ENCODE assay signal across 20 cellular contexts in the genomic region with DNA sequence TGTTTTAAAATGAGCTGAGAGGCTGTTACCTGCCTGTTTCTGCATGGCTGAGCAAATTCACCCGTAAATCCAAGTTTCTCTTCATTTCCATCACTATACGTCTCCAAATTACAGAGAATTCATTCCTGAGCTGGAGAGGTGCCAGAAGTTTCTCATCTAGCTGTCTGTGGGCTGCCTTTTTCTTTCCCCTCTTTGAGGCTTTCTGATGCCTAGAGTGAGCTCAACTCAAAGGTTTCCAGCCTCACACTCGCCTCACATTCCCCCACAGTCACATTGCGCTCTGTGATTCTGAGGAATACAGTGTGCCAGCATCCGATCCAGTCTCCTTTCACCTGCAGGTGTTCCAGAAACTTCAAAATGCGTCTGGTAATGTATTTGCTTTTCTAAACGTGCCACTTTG. TPM values are rescaled to one million over a fixed set of nuclear protein-coding genes. Genes with fewer than 3 reads are reported as not detected.
"Had no signal": no experiment of that assay in that cellular context is flagged by ENCODE, and none has a peak within 500 bp of the region (broad histone marks: within the 10 kb centered on the region; RNA-seq: fewer than 3 reads in every experiment).

A gene (plus strand): TSS at position 244 of the 400 bp plus-strand sequence.

- H3K36me3 ChIP-seq: cardiac muscle cell, gastrocnemius medialis, heart right ventricle, left ventricle myocardium inferior, pancreas, sigmoid colon, tibial artery had no signal

- H3K4me3 ChIP-seq: cardiac muscle cell, gastrocnemius medialis, heart right ventricle, left ventricle myocardium inferior, mucosa of descending colon, pancreas, sigmoid colon, tibial artery had no signal

- H3K27ac ChIP-seq: cardiac muscle cell, gastrocnemius medialis, heart right ventricle, left ventricle myocardium inferior, pancreas, sigmoid colon, tibial artery had no signal

- H3K27me3 ChIP-seq: cardiac muscle cell, gastrocnemius medialis, heart right ventricle, pancreas, sigmoid colon, tibial artery had no signal

- H3K36me3 Mint-ChIP-seq: activated CD4-positive, alpha-beta memory T cell treated with anti-CD3 and anti-CD28 coated beads for 36 hours; activated CD8-positive, alpha-beta memory T cell treated with anti-CD3 and anti-CD28 coated beads, Interleukin-2, amount 10 ng/mL, durations not matched to agents 7 days and 5 days; activated naive CD8-positive, alpha-beta T cell; memory B cell; naive B cell had no signal

- ATAC-seq: activated CD8-positive, alpha-beta memory T cell treated with anti-CD3 and anti-CD28 coated beads, Interleukin-2, amount 10 ng/mL, durations not matched to agents 7 days and 5 days; gastrocnemius medialis; heart right ventricle; mucosa of descending colon; pancreas had no signal

- H3K4me3 Mint-ChIP-seq: activated CD4-positive, alpha-beta memory T cell treated with anti-CD3 and anti-CD28 coated beads for 36 hours; activated CD8-positive, alpha-beta memory T cell treated with anti-CD3 and anti-CD28 coated beads, Interleukin-2, amount 10 ng/mL, durations not matched to agents 7 days and 5 days; activated naive CD8-positive, alpha-beta T cell; endodermal cell; memory B cell; naive B cell; T-helper 1 cell treated with Interleukin-12 subunit alpha and Interleukin-12 subunit beta and Interleukin-4 antibody, amounts not matched to agents 30 μg/mL and 1 μg/mL, for 36 hours had no signal

- H3K27ac Mint-ChIP-seq: activated CD4-positive, alpha-beta memory T cell treated with anti-CD3 and anti-CD28 coated beads for 36 hours; activated CD8-positive, alpha-beta memory T cell treated with anti-CD3 and anti-CD28 coated beads, Interleukin-2, amount 10 ng/mL, durations not matched to agents 7 days and 5 days; activated naive CD8-positive, alpha-beta T cell; endodermal cell; memory B cell; T-helper 1 cell treated with Interleukin-12 subunit alpha and Interleukin-12 subunit beta and Interleukin-4 antibody, amounts not matched to agents 30 μg/mL and 1 μg/mL, for 36 hours had no signal

- DNase-seq: activated CD4-positive, alpha-beta memory T cell treated with anti-CD3 and anti-CD28 coated beads for 36 hours; activated CD8-positive, alpha-beta memory T cell treated with anti-CD3 and anti-CD28 coated beads, Interleukin-2, amount 10 ng/mL, durations not matched to agents 7 days and 5 days; endodermal cell; gastrocnemius medialis; heart right ventricle; kidney glomerular epithelial cell; left ventricle myocardium inferior; mucosa of descending colon; naive B cell; pancreas; sigmoid colon; stimulated activated CD8-positive, alpha-beta memory T cell treated with anti-CD3 and anti-CD28 coated beads, Interleukin-4, amount 100 ng/mL, for 48 hours; stimulated activated naive CD4-positive, alpha-beta T cell treated with Interleukin-2 at 50 U/mL for 16 hours; tibial artery had no signal

- H3K4me1 Mint-ChIP-seq: activated CD8-positive, alpha-beta memory T cell treated with anti-CD3 and anti-CD28 coated beads, Interleukin-2, amount 10 ng/mL, durations not matched to agents 7 days and 5 days; memory B cell; naive B cell had no signal

- H3K9me3 ChIP-seq: gastrocnemius medialis, heart right ventricle, left ventricle myocardium inferior, mucosa of descending colon, pancreas, sigmoid colon, tibial artery had no signal

- H3K4me1 ChIP-seq: gastrocnemius medialis, heart right ventricle, left ventricle myocardium inferior, pancreas, sigmoid colon, tibial artery had no signal

- H3K9me3 Mint-ChIP-seq: activated CD4-positive, alpha-beta memory T cell treated with anti-CD3 and anti-CD28 coated beads for 36 hours; endodermal cell; memory B cell; T-helper 1 cell treated with Interleukin-12 subunit alpha and Interleukin-12 subunit beta and Interleukin-4 antibody, amounts not matched to agents 30 μg/mL and 1 μg/mL, for 36 hours had no signal

RNA-seq across cellular contexts. Expression of the gene that starts here (rescaled TPM):
- total RNA-seq: activated CD4-positive, alpha-beta memory T cell treated with anti-CD3 and anti-CD28 coated beads for 36 hours; activated CD8-positive, alpha-beta memory T cell treated with anti-CD3 and anti-CD28 coated beads, Interleukin-2, amount 10 ng/mL, durations not matched to agents 7 days and 5 days; endodermal cell; epithelial cell of proximal tubule; gastrocnemius medialis; left ventricle myocardium inferior; pancreas; subcutaneous adipose tissue had no signal
